Comparison of ENCODE assay signal across 17 cellular contexts in genomic region chr14:50260072-50260471, GRCh38.
"Had no signal": no experiment of that assay in that cellular context is flagged by ENCODE, and none has a peak within 500 bp of the region (broad histone marks: within the 10 kb centered on the region; RNA-seq: fewer than 3 reads in every experiment).

No MANE protein-coding gene starts in this region.

- H3K9me3 ChIP-seq: heart left ventricle, psoas muscle, spleen, testis, tibial nerve had no signal

- ATAC-seq: sciatic nerve; stimulated activated memory B cell treated with anti-CD40 and anti-IgM and Interleukin-4, amounts not matched to agents 10 μg/mL and 1 μg/mL and 100 μg/mL, for 72 hours had no signal

- H3K4me1 ChIP-seq: parathyroid adenoma, spleen, testis, tibial nerve had no signal

- H3K27ac ChIP-seq: dorsolateral prefrontal cortex, heart left ventricle, parathyroid adenoma, psoas muscle, spleen, testis, tibial nerve had no signal

- H3K4me3 Mint-ChIP-seq: mesothelial cell of epicardium; natural killer cell treated with Interleukin-12 subunit alpha and Interleukin-12 subunit beta and Interleukin-15 and Interleukin-18, amount 100 ng/mL, for 72 hours; stimulated activated memory B cell treated with anti-CD40 and anti-IgM and Interleukin-4, amounts not matched to agents 10 μg/mL and 1 μg/mL and 100 μg/mL, for 72 hours; stimulated activated naive CD8-positive, alpha-beta T cell treated with anti-CD3 and anti-CD28 coated beads, Interleukin-15, amount 100 ng/mL, for 72 hours had no signal

- H3K27me3 Mint-ChIP-seq: natural killer cell treated with Interleukin-12 subunit alpha and Interleukin-12 subunit beta and Interleukin-15 and Interleukin-18, amount 100 ng/mL, for 72 hours; stimulated activated memory B cell treated with anti-CD40 and anti-IgM and Interleukin-4, amounts not matched to agents 10 μg/mL and 1 μg/mL and 100 μg/mL, for 72 hours; stimulated activated naive CD8-positive, alpha-beta T cell treated with anti-CD3 and anti-CD28 coated beads, Interleukin-15, amount 100 ng/mL, for 72 hours had no signal

- H3K4me1 Mint-ChIP-seq: stimulated activated naive CD8-positive, alpha-beta T cell treated with anti-CD3 and anti-CD28 coated beads, Interleukin-15, amount 100 ng/mL, for 72 hours had no signal

- H3K79me2 ChIP-seq: parathyroid adenoma had no signal

- H3K36me3 Mint-ChIP-seq: natural killer cell treated with Interleukin-12 subunit alpha and Interleukin-12 subunit beta and Interleukin-15 and Interleukin-18, amount 100 ng/mL, for 72 hours had no signal

- H2AFZ ChIP-seq: parathyroid adenoma had no signal

- H3K4me3 ChIP-seq: dorsolateral prefrontal cortex, heart left ventricle, psoas muscle, spleen, testis, tibial nerve had no signal

- H3K9ac ChIP-seq: parathyroid adenoma had no signal

- H3K27ac Mint-ChIP-seq: mesothelial cell of epicardium; natural killer cell treated with Interleukin-12 subunit alpha and Interleukin-12 subunit beta and Interleukin-15 and Interleukin-18, amount 100 ng/mL, for 72 hours; stimulated activated memory B cell treated with anti-CD40 and anti-IgM and Interleukin-4, amounts not matched to agents 10 μg/mL and 1 μg/mL and 100 μg/mL, for 72 hours; stimulated activated naive CD8-positive, alpha-beta T cell treated with anti-CD3 and anti-CD28 coated beads, Interleukin-15, amount 100 ng/mL, for 72 hours had no signal

- H3K27me3 ChIP-seq: dorsolateral prefrontal cortex, heart left ventricle, spleen, testis, tibial nerve had no signal

- H3K9me3 Mint-ChIP-seq: mesothelial cell of epicardium; natural killer cell treated with Interleukin-12 subunit alpha and Interleukin-12 subunit beta and Interleukin-15 and Interleukin-18, amount 100 ng/mL, for 72 hours; stimulated activated memory B cell treated with anti-CD40 and anti-IgM and Interleukin-4, amounts not matched to agents 10 μg/mL and 1 μg/mL and 100 μg/mL, for 72 hours; stimulated activated naive CD8-positive, alpha-beta T cell treated with anti-CD3 and anti-CD28 coated beads, Interleukin-15, amount 100 ng/mL, for 72 hours had no signal

- DNase-seq: cortex of kidney; dorsolateral prefrontal cortex; effector CD8-positive, alpha-beta T cell; heart left ventricle; islet precursor cell; psoas muscle; retina; spleen; stimulated activated CD4-positive, alpha-beta T cell treated with anti-CD3 and anti-CD28 coated beads, Interleukin-1b, Interleukin-23, amount 100 ng/mL, for 48 hours had no signal
